Comparison of ENCODE assay signal across 17 cellular contexts in the genomic region with DNA sequence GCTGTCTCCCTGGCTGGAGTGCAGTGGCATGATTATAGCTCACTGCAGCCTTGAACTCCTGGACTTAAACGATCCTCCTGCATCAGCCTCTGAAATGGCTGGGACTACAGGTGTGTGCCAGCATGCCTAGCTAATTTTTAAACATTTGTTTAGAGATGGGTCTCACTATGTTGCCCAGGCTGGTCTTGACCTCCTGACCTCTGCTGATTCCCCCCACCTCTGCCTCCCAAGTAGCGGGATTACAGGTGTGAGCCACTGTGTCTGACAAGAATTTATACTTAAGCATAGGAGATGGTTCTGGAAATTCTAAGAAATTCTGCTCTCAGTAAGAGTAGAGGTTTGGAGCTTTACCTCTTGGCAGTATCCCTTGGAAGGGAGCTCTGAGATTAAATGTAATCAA. TPM values are rescaled to one million over a fixed set of nuclear protein-coding genes. Genes with fewer than 3 reads are reported as not detected.
DNase-seq lines count a peak whose midpoint lies in the region; TF ChIP-seq lines count a peak whose summit lies in the region.
"Had no signal": no experiment of that assay in that cellular context is flagged by ENCODE, and none has a peak within 500 bp of the region (broad histone marks: within the 10 kb centered on the region; RNA-seq: fewer than 3 reads in every experiment).

No MANE protein-coding gene starts in this region.

- H3K9me3 Mint-ChIP-seq in chondrocyte (ENCODE audit: low read depth): no peaks in the 10 kb centered on the region
- H3K9me3 Mint-ChIP-seq: CD14-positive monocyte; CD4-positive, alpha-beta memory T cell had no signal

- H3K4me3 ChIP-seq in HEK293 (ENCODE audit: low read depth, low read length): no peak overlapping the region
- H3K4me3 ChIP-seq: BLaER1, GM23248 had no signal

- no peaks in the 10 kb centered on the region for H3K9me3 ChIP-seq in HEK293 (ENCODE audit: control insufficient read depth, insufficient read depth, low read depth, low read length)
- H3K9me3 ChIP-seq: BLaER1 had no signal

- H3K4me1 Mint-ChIP-seq in chondrocyte (ENCODE audit: low read depth): no peaks in the 10 kb centered on the region
- H3K4me1 Mint-ChIP-seq: CD14-positive monocyte had no signal

- peak; percentile 17 for DNase-seq in activated CD8-positive, alpha-beta memory T cell treated with anti-CD3 and anti-CD28 coated beads for 24 hours
- DNase-seq in activated CD8-positive, alpha-beta memory T cell treated with anti-CD3 and anti-CD28 coated beads, Interleukin-2, amount 50 U/mL, for 48 hours: no peak
- DNase-seq in chondrocyte (ENCODE audit: low spot score) (no peak), mesenteric fat pad (ENCODE audit: low spot score) (peak; percentile 20), NCI-H2081 treated with DMSO at 0.1 percent for 48 hours (lab: John Stamatoyannopoulos, UW) (no peak), NCI-H2171 (lab: John Stamatoyannopoulos, UW) (no peak), NCI-H1436 treated with DMSO at 0.1 percent for 48 hours (lab: John Stamatoyannopoulos, UW) (no peak)
- DNase-seq: CD4-positive, alpha-beta memory T cell; DMS153; DMS79; GDM1; GM23248; H7 had no signal

- no peaks in the 10 kb centered on the region for H3K4me1 ChIP-seq in HEK293 (ENCODE audit: control insufficient read depth, insufficient read depth, low read length)
- H3K4me1 ChIP-seq: BLaER1 had no signal

- CTCF ChIA-PET in HEK293 (lab: Yijun Ruan, JAX): interaction anchor here (1.2 to 1.9 kb wide), 2 partner anchors 33 to 182 kb away, joined by 4 to 9 read pairs; no protein-coding TSS in a partner anchor

- peak overlapping the region; percentile 41 for H3K27ac Mint-ChIP-seq in chondrocyte (ENCODE audit: unreplicated experiment)
- H3K27ac Mint-ChIP-seq: CD14-positive monocyte had no signal

- POLR2A ChIA-PET in HEK293 (lab: Yijun Ruan, JAX): interaction anchor here (1.2 to 1.6 kb wide), 2 partner anchors 11 to 96 kb away, joined by 3 read pairs; no protein-coding TSS in a partner anchor

- H3K4me3 Mint-ChIP-seq in chondrocyte (ENCODE audit: unreplicated experiment): no peak overlapping the region
- H3K4me3 Mint-ChIP-seq: CD14-positive monocyte; CD4-positive, alpha-beta memory T cell had no signal

- H3K36me3 Mint-ChIP-seq in chondrocyte (ENCODE audit: low read depth): peaks cover 33% of the 10 kb centered on the region

- TF ChIP-seq CTCF in HEK293 (tag by site-specific recombination; IDR thresholded peaks at IDR 0.05) (no peak), chondrocyte (IDR thresholded peaks at IDR 0.05) (no peak)

- H3K27me3 Mint-ChIP-seq in chondrocyte (ENCODE audit: low read depth): no peaks in the 10 kb centered on the region
- H3K27me3 Mint-ChIP-seq: CD4-positive, alpha-beta memory T cell had no signal

- H3K27ac ChIP-seq in HEK293 (ENCODE audit: extremely low read depth, low read depth, low read length): no peak overlapping the region
- H3K27ac ChIP-seq: 22Rv1, BLaER1, GM23248 had no signal

- peaks cover 32 to 71% of the 10 kb centered on the region in 2 experiments for H3K36me3 ChIP-seq in HEK293 (ENCODE audit: control insufficient read depth in 2 of 2, insufficient read depth in 1 of 2, low read length in 2 of 2)

TF ChIP-seq in HEK293, 187 proteins besides CTCF, POLR2A, EP300 and RAD21:
- TF ChIP-seq ZBTB8A (tag by site-specific recombination; IDR thresholded peaks at IDR 0.05) (no peak), ZNF121 (tag by site-specific recombination; IDR thresholded peaks at IDR 0.05) (0 out of 2 replicates have a peak, but pooled peaks have one; percentile 38)

RNA-seq across cellular contexts. Expression of a gene that starts 18.2 kb away (rescaled TPM):
- 74.0 to 366 TPM (median 363 TPM) in 3 replicates for total RNA-seq in chondrocyte
- 47.4 TPM for total RNA-seq in mesenteric fat pad

RNA-seq across cellular contexts. Expression of a gene that starts 38.0 kb away (rescaled TPM):
- total RNA-seq in chondrocyte (78.3 to 96.1 TPM (median 81.0 TPM) in 3 replicates), mesenteric fat pad (109 TPM)

Comparison
In these comparisons a context has a peak if more than half of its experiments do, and no peak if none do; other contexts are left out.
1. DNase-seq: peak in activated CD8-positive, alpha-beta memory T cell treated with anti-CD3 and anti-CD28 coated beads for 24 hours (single experiment) and mesenteric fat pad (single experiment); none in activated CD8-positive, alpha-beta memory T cell treated with anti-CD3 and anti-CD28 coated beads, Interleukin-2, amount 50 U/mL, for 48 hours (single experiment), chondrocyte (single experiment), NCI-H2081 treated with DMSO at 0.1 percent for 48 hours (single experiment), NCI-H2171 (single experiment) and NCI-H1436 treated with DMSO at 0.1 percent for 48 hours (single experiment).